2 cellular contexts compared by ENCODE assay signal in the genomic region with DNA sequence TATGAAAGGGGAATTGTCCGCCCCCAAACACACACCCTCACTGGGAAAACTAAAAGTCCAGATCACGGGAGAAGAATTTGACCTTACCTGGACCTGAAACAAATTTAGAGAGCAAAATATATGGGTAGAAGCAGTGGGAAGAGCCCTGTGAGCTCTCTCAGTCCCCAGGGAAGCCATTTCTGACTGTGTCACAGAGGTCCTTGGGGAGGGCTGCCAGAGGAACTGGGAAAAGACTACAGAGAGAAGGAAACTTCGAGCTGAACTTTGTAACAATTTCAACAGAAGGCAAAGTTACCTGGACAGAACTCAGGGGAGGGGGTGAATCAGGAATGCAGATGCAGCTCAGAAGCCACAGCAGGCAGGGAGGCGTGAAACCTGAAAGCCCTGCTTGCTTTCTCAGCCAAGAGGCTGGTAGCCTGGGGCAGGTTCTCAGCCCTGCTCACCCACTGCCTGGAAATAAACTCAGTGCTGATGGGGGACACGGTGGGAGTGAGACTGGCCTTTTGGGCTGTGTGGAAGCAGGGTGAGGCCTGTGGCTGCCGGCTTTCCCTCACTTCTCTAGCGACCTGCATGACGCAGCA.
TF ChIP-seq lines count a peak whose summit lies in the region.

No MANE protein-coding gene starts in this region.

TF ChIP-seq in GM23338, 12 proteins besides CTCF, POLR2A, EP300 and RAD21:
- TF ChIP-seq, protein P1, sequence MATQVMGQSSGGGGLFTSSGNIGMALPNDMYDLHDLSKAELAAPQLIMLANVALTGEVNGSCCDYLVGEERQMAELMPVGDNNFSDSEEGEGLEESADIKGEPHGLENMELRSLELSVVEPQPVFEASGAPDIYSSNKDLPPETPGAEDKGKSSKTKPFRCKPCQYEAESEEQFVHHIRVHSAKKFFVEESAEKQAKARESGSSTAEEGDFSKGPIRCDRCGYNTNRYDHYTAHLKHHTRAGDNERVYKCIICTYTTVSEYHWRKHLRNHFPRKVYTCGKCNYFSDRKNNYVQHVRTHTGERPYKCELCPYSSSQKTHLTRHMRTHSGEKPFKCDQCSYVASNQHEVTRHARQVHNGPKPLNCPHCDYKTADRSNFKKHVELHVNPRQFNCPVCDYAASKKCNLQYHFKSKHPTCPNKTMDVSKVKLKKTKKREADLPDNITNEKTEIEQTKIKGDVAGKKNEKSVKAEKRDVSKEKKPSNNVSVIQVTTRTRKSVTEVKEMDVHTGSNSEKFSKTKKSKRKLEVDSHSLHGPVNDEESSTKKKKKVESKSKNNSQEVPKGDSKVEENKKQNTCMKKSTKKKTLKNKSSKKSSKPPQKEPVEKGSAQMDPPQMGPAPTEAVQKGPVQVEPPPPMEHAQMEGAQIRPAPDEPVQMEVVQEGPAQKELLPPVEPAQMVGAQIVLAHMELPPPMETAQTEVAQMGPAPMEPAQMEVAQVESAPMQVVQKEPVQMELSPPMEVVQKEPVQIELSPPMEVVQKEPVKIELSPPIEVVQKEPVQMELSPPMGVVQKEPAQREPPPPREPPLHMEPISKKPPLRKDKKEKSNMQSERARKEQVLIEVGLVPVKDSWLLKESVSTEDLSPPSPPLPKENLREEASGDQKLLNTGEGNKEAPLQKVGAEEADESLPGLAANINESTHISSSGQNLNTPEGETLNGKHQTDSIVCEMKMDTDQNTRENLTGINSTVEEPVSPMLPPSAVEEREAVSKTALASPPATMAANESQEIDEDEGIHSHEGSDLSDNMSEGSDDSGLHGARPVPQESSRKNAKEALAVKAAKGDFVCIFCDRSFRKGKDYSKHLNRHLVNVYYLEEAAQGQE (IDR thresholded peaks at IDR 0.05; ENCODE audit: unreplicated experiment), result no peak
- no peak for TF ChIP-seq STAT1 (IDR thresholded peaks at IDR 0.05; ENCODE audit: unreplicated experiment)
- TF ChIP-seq JUNB (IDR thresholded peaks at IDR 0.05; ENCODE audit: unreplicated experiment), result no peak
- no peak for TF ChIP-seq ZNF114 (CRISPR knock-in tag; IDR thresholded peaks at IDR 0.05)
- no peak for TF ChIP-seq EZH2phosphoT487 (IDR thresholded peaks at IDR 0.05; ENCODE audit: unreplicated experiment)
- TF ChIP-seq, protein P2, sequence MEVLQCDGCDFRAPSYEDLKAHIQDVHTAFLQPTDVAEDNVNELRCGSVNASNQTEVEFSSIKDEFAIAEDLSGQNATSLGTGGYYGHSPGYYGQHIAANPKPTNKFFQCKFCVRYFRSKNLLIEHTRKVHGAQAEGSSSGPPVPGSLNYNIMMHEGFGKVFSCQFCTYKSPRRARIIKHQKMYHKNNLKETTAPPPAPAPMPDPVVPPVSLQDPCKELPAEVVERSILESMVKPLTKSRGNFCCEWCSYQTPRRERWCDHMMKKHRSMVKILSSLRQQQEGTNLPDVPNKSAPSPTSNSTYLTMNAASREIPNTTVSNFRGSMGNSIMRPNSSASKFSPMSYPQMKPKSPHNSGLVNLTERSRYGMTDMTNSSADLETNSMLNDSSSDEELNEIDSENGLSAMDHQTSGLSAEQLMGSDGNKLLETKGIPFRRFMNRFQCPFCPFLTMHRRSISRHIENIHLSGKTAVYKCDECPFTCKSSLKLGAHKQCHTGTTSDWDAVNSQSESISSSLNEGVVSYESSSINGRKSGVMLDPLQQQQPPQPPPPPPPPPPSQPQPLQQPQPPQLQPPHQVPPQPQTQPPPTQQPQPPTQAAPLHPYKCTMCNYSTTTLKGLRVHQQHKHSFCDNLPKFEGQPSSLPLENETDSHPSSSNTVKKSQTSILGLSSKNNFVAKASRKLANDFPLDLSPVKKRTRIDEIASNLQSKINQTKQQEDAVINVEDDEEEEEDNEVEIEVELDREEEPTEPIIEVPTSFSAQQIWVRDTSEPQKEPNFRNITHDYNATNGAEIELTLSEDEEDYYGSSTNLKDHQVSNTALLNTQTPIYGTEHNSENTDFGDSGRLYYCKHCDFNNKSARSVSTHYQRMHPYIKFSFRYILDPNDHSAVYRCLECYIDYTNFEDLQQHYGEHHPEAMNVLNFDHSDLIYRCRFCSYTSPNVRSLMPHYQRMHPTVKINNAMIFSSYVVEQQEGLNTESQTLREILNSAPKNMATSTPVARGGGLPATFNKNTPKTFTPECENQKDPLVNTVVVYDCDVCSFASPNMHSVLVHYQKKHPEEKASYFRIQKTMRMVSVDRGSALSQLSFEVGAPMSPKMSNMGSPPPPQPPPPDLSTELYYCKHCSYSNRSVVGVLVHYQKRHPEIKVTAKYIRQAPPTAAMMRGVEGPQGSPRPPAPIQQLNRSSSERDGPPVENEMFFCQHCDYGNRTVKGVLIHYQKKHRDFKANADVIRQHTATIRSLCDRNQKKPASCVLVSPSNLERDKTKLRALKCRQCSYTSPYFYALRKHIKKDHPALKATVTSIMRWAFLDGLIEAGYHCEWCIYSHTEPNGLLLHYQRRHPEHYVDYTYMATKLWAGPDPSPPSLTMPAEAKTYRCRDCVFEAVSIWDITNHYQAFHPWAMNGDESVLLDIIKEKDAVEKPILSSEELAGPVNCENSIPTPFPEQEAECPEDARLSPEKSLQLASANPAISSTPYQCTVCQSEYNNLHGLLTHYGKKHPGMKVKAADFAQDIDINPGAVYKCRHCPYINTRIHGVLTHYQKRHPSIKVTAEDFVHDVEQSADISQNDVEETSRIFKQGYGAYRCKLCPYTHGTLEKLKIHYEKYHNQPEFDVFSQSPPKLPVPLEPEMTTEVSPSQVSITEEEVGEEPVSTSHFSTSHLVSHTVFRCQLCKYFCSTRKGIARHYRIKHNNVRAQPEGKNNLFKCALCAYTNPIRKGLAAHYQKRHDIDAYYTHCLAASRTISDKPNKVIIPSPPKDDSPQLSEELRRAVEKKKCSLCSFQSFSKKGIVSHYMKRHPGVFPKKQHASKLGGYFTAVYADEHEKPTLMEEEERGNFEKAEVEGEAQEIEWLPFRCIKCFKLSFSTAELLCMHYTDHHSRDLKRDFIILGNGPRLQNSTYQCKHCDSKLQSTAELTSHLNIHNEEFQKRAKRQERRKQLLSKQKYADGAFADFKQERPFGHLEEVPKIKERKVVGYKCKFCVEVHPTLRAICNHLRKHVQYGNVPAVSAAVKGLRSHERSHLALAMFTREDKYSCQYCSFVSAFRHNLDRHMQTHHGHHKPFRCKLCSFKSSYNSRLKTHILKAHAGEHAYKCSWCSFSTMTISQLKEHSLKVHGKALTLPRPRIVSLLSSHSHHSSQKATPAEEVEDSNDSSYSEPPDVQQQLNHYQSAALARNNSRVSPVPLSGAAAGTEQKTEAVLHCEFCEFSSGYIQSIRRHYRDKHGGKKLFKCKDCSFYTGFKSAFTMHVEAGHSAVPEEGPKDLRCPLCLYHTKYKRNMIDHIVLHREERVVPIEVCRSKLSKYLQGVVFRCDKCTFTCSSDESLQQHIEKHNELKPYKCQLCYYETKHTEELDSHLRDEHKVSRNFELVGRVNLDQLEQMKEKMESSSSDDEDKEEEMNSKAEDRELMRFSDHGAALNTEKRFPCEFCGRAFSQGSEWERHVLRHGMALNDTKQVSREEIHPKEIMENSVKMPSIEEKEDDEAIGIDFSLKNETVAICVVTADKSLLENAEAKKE (CRISPR knock-in tag; IDR thresholded peaks at IDR 0.05), result no peak

TF ChIP-seq in SK-N-SH, 30 proteins besides CTCF, POLR2A, EP300 and RAD21 (continued from another document):
- TF ChIP-seq, protein P3, sequence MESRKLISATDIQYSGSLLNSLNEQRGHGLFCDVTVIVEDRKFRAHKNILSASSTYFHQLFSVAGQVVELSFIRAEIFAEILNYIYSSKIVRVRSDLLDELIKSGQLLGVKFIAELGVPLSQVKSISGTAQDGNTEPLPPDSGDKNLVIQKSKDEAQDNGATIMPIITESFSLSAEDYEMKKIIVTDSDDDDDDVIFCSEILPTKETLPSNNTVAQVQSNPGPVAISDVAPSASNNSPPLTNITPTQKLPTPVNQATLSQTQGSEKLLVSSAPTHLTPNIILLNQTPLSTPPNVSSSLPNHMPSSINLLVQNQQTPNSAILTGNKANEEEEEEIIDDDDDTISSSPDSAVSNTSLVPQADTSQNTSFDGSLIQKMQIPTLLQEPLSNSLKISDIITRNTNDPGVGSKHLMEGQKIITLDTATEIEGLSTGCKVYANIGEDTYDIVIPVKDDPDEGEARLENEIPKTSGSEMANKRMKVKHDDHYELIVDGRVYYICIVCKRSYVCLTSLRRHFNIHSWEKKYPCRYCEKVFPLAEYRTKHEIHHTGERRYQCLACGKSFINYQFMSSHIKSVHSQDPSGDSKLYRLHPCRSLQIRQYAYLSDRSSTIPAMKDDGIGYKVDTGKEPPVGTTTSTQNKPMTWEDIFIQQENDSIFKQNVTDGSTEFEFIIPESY (IDR thresholded peaks at IDR 0.05; ENCODE audit: borderline replicate concordance, low read depth), result no peak
- TF ChIP-seq TCF12 (IDR thresholded peaks at IDR 0.05), result no peak
- no peak for TF ChIP-seq FOSL2 (IDR thresholded peaks at IDR 0.05; ENCODE audit: borderline replicate concordance, low read depth)
- TF ChIP-seq, protein P4, sequence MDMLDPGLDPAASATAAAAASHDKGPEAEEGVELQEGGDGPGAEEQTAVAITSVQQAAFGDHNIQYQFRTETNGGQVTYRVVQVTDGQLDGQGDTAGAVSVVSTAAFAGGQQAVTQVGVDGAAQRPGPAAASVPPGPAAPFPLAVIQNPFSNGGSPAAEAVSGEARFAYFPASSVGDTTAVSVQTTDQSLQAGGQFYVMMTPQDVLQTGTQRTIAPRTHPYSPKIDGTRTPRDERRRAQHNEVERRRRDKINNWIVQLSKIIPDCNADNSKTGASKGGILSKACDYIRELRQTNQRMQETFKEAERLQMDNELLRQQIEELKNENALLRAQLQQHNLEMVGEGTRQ (IDR thresholded peaks at IDR 0.05; ENCODE audit: borderline replicate concordance, low read depth, low read length), result no peak
- TF ChIP-seq NFIC (IDR thresholded peaks at IDR 0.05; ENCODE audit: borderline replicate concordance), result no peak
- no peak for TF ChIP-seq POLR2AphosphoS5 (IDR thresholded peaks at IDR 0.05; ENCODE audit: low read depth, low read length)
- TF ChIP-seq, protein P1 (IDR thresholded peaks at IDR 0.05; ENCODE audit: low read depth, low read length), result no peak
- no peak for TF ChIP-seq GATA2 (CRISPR knock-in tag; IDR thresholded peaks at IDR 0.05)
- no peak for TF ChIP-seq SIN3A (IDR thresholded peaks at IDR 0.05; ENCODE audit: borderline replicate concordance, low read depth, low read length)
- TF ChIP-seq ELF1 (IDR thresholded peaks at IDR 0.05), result no peak
- TF ChIP-seq FOXM1 (IDR thresholded peaks at IDR 0.05; ENCODE audit: low read depth), result no peak
- TF ChIP-seq TEAD4 (IDR thresholded peaks at IDR 0.05; ENCODE audit: borderline replicate concordance, insufficient read depth), result no peak
- TF ChIP-seq MEF2A (IDR thresholded peaks at IDR 0.05; ENCODE audit: borderline replicate concordance, low read depth), result no peak
- TF ChIP-seq, protein P5, sequence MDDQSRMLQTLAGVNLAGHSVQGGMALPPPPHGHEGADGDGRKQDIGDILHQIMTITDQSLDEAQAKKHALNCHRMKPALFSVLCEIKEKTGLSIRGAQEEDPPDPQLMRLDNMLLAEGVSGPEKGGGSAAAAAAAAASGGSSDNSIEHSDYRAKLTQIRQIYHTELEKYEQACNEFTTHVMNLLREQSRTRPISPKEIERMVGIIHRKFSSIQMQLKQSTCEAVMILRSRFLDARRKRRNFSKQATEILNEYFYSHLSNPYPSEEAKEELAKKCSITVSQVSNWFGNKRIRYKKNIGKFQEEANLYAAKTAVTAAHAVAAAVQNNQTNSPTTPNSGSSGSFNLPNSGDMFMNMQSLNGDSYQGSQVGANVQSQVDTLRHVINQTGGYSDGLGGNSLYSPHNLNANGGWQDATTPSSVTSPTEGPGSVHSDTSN (IDR thresholded peaks at IDR 0.05), result no peak
- TF ChIP-seq SMC3 (IDR thresholded peaks at IDR 0.05; ENCODE audit: low read depth, low read length), result no peak
- TF ChIP-seq, protein P6, sequence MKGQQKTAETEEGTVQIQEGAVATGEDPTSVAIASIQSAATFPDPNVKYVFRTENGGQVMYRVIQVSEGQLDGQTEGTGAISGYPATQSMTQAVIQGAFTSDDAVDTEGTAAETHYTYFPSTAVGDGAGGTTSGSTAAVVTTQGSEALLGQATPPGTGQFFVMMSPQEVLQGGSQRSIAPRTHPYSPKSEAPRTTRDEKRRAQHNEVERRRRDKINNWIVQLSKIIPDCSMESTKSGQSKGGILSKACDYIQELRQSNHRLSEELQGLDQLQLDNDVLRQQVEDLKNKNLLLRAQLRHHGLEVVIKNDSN (IDR thresholded peaks at IDR 0.05; ENCODE audit: borderline replicate concordance, low read depth), result no peak
- no peak for TF ChIP-seq JUND (IDR thresholded peaks at IDR 0.05)
- TF ChIP-seq MXI1 (IDR thresholded peaks at IDR 0.05; ENCODE audit: low read depth, low read length), result no peak
